ENCODE assay signal across 2 cellular contexts in the genomic region with DNA sequence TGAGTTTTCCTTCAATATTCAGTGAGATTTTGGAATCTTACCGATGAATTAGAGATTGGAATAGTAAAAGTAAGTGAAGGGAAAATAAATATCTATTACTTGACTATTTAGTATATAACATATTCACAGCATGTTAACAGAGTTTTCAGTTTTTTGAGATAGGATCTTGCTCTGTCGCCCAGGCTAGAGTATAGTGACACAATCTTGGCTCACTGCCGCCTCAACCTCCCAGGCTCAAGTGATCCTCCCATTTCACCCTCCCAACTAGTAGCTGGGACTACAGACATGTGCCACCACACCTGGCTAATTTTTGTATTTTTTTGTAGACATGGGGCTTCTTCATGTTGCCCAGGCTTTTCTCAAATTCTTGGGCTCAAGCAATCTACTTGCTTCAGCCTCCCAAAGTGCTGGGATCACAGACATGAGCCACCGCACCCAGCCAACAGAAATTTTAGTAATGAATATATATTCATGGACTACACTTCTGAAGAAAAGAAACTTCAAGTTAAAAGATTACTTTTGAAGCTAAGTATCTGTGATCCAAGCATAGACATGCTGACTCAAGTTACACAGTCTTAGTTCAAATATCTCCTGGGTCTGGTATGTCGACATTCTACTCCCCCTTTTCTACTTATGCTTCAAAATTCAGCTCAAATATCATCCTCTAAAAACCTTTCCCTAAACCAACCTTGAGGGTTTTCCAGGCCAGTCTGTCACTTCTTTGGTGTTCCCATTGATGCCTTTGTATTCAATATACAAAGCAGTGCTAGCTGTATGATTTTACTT.
TF ChIP-seq lines count a peak whose summit lies in the region.

No MANE protein-coding gene starts in this region.

TF ChIP-seq in A549, 52 proteins besides CTCF, POLR2A, EP300 and RAD21:
- no peak for TF ChIP-seq JUNB (IDR thresholded peaks at IDR 0.05)
- TF ChIP-seq NR3C1 (IDR thresholded peaks at IDR 0.05) = no peak
- no peak for TF ChIP-seq CEBPB (IDR thresholded peaks at IDR 0.05)
- no peak for TF ChIP-seq ESRRA (IDR thresholded peaks at IDR 0.05; ENCODE audit: borderline replicate concordance, low read length)
- no peak for TF ChIP-seq ZFP36 (IDR thresholded peaks at IDR 0.05; ENCODE audit: borderline replicate concordance, partially characterized antibody)
- TF ChIP-seq KDM5A (IDR thresholded peaks at IDR 0.05) = no peak
- no peak for TF ChIP-seq BHLHE40 (IDR thresholded peaks at IDR 0.05; ENCODE audit: low read depth, low read length)
- TF ChIP-seq, protein P1, sequence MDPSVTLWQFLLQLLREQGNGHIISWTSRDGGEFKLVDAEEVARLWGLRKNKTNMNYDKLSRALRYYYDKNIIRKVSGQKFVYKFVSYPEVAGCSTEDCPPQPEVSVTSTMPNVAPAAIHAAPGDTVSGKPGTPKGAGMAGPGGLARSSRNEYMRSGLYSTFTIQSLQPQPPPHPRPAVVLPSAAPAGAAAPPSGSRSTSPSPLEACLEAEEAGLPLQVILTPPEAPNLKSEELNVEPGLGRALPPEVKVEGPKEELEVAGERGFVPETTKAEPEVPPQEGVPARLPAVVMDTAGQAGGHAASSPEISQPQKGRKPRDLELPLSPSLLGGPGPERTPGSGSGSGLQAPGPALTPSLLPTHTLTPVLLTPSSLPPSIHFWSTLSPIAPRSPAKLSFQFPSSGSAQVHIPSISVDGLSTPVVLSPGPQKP (IDR thresholded peaks at IDR 0.05; ENCODE audit: low read depth, low read length) = no peak
- no peak for TF ChIP-seq KDM1A (IDR thresholded peaks at IDR 0.05; ENCODE audit: low read depth)
- no peak for TF ChIP-seq HOXA7 (CRISPR knock-in tag; IDR thresholded peaks at IDR 0.05)
- no peak for TF ChIP-seq MAZ (IDR thresholded peaks at IDR 0.05; ENCODE audit: borderline replicate concordance, low read depth, low read length)

TF ChIP-seq in GM12878, 131 proteins besides CTCF, POLR2A, EP300 and RAD21:
- TF ChIP-seq BMI1 (IDR thresholded peaks at IDR 0.05; ENCODE audit: borderline replicate concordance) (no peak), EZH2 (IDR thresholded peaks at IDR 0.05; ENCODE audit: borderline replicate concordance, control insufficient read depth, low read depth, low read length) (no peak), BRCA1 (IDR thresholded peaks at IDR 0.05; ENCODE audit: low read depth, low read length) (no peak), BCLAF1 (IDR thresholded peaks at IDR 0.05) (no peak), PAX5 (IDR thresholded peaks at IDR 0.05; ENCODE audit: borderline replicate concordance, low read depth, low read length) (no peak), EGR1 (IDR thresholded peaks at IDR 0.05; ENCODE audit: borderline replicate concordance in 1 of 2, low read depth in 2 of 2, low read length in 2 of 2) (no peak), USF1 (IDR thresholded peaks at IDR 0.05; ENCODE audit: borderline replicate concordance, extremely low read length, insufficient read depth, low read depth, low read length) (no peak), ZNF274 (IDR thresholded peaks at IDR 0.05; ENCODE audit: insufficient read depth, insufficient read length) (no peak), BACH1 (IDR thresholded peaks at IDR 0.05; ENCODE audit: borderline replicate concordance) (no peak), BHLHE40 (IDR thresholded peaks at IDR 0.05; ENCODE audit: borderline replicate concordance in 1 of 2, low read depth in 2 of 2, low read length in 1 of 2) (no peak), MTA3 (IDR thresholded peaks at IDR 0.05; ENCODE audit: borderline replicate concordance, low read length) (no peak), SUZ12 (IDR thresholded peaks at IDR 0.05; ENCODE audit: unreplicated experiment) (no peak)
- TF ChIP-seq, protein P2, sequence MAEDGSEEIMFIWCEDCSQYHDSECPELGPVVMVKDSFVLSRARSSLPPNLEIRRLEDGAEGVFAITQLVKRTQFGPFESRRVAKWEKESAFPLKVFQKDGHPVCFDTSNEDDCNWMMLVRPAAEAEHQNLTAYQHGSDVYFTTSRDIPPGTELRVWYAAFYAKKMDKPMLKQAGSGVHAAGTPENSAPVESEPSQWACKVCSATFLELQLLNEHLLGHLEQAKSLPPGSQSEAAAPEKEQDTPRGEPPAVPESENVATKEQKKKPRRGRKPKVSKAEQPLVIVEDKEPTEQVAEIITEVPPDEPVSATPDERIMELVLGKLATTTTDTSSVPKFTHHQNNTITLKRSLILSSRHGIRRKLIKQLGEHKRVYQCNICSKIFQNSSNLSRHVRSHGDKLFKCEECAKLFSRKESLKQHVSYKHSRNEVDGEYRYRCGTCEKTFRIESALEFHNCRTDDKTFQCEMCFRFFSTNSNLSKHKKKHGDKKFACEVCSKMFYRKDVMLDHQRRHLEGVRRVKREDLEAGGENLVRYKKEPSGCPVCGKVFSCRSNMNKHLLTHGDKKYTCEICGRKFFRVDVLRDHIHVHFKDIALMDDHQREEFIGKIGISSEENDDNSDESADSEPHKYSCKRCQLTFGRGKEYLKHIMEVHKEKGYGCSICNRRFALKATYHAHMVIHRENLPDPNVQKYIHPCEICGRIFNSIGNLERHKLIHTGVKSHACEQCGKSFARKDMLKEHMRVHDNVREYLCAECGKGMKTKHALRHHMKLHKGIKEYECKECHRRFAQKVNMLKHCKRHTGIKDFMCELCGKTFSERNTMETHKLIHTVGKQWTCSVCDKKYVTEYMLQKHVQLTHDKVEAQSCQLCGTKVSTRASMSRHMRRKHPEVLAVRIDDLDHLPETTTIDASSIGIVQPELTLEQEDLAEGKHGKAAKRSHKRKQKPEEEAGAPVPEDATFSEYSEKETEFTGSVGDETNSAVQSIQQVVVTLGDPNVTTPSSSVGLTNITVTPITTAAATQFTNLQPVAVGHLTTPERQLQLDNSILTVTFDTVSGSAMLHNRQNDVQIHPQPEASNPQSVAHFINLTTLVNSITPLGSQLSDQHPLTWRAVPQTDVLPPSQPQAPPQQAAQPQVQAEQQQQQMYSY (CRISPR knock-in tag; IDR thresholded peaks at IDR 0.05) = no peak
- TF ChIP-seq, protein P1 (IDR thresholded peaks at IDR 0.05; ENCODE audit: low read depth, low read length) = no peak
- TF ChIP-seq, protein P3, sequence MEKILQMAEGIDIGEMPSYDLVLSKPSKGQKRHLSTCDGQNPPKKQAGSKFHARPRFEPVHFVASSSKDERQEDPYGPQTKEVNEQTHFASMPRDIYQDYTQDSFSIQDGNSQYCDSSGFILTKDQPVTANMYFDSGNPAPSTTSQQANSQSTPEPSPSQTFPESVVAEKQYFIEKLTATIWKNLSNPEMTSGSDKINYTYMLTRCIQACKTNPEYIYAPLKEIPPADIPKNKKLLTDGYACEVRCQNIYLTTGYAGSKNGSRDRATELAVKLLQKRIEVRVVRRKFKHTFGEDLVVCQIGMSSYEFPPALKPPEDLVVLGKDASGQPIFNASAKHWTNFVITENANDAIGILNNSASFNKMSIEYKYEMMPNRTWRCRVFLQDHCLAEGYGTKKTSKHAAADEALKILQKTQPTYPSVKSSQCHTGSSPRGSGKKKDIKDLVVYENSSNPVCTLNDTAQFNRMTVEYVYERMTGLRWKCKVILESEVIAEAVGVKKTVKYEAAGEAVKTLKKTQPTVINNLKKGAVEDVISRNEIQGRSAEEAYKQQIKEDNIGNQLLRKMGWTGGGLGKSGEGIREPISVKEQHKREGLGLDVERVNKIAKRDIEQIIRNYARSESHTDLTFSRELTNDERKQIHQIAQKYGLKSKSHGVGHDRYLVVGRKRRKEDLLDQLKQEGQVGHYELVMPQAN (conservative IDR thresholded peaks at IDR 0.05) = no peak
TF ChIP-seq in GM12878: peak in this region for 0.
